ENCODE assay signal across 1 cellular context in the genomic region with DNA sequence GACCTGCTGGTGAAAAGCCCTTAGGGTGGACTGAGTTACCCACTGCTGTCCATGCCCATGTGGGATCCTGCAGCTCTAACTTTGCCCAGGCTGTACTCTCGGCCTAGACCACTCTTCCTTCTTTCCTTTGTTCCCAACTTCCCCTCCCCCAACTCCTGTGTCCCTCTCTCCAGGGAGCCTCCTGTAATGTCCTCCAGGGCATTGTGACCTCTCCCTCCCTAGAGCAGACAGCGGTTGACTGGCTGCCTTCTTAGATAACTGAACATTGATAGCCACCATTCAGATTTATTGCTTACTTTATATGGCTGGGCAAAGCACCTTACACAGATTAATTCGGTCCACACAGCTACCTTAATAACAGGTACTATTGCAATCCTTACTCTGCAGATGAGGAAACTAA.
TF ChIP-seq lines count a peak whose summit lies in the region.

No MANE protein-coding gene starts in this region.

TF ChIP-seq in H1, 55 proteins besides CTCF, POLR2A, EP300 and RAD21:
- TF ChIP-seq, protein P1, sequence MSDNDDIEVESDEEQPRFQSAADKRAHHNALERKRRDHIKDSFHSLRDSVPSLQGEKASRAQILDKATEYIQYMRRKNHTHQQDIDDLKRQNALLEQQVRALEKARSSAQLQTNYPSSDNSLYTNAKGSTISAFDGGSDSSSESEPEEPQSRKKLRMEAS (IDR thresholded peaks at IDR 0.05): no peak
- TF ChIP-seq POU5F1 (IDR thresholded peaks at IDR 0.05; ENCODE audit: low read depth, low read length) (no peak), CEBPB (IDR thresholded peaks at IDR 0.05; ENCODE audit: low read depth, low read length) (no peak)
